ENCODE assay signal across 9 cellular contexts in genomic region chr18:42028232-42028832, GRCh38.
DNase-seq lines count a peak whose midpoint lies in the region; ATAC-seq and TF ChIP-seq lines count a peak whose summit lies in the region.
"Had no signal": no experiment of that assay in that cellular context is flagged by ENCODE, and none has a peak within 500 bp of the region (broad histone marks: within the 10 kb centered on the region; RNA-seq: fewer than 3 reads in every experiment).

No MANE protein-coding gene starts in this region.

- no peaks in the 10 kb centered on the region for H3K9me3 Mint-ChIP-seq in activated CD4-positive, alpha-beta T cell treated with anti-CD3 and anti-CD28 coated beads, Interleukin-2, amount 10 ng/mL, durations not matched to agents 24 days and 14 days
- H3K9me3 Mint-ChIP-seq: stimulated activated naive CD8-positive, alpha-beta T cell treated with anti-CD3 and anti-CD28 coated beads, Interleukin-15, amount 100 ng/mL, for 72 hours had no signal

- H2AFZ ChIP-seq in Loucy (ENCODE audit: low read length), result no peak overlapping the region

- H3K4me3 Mint-ChIP-seq in activated CD4-positive, alpha-beta T cell treated with anti-CD3 and anti-CD28 coated beads, Interleukin-2, amount 10 ng/mL, durations not matched to agents 24 days and 14 days, result no peak overlapping the region
- H3K4me3 Mint-ChIP-seq: stimulated activated naive CD8-positive, alpha-beta T cell treated with anti-CD3 and anti-CD28 coated beads, Interleukin-15, amount 100 ng/mL, for 72 hours had no signal

- no peaks in the 10 kb centered on the region for H3K27me3 ChIP-seq in Loucy (ENCODE audit: insufficient read depth, low read length, poor library complexity, severe bottlenecking)

- TF ChIP-seq CTCF in Loucy (conservative IDR thresholded peaks at IDR 0.05; ENCODE audit: low read length), result peak; percentile 87

- H3K36me3 ChIP-seq in Loucy (ENCODE audit: insufficient read depth, low read length), result peaks cover 51% of the 10 kb centered on the region

- peaks cover 14% of the 10 kb centered on the region for H3K4me1 Mint-ChIP-seq in activated CD4-positive, alpha-beta T cell treated with anti-CD3 and anti-CD28 coated beads, Interleukin-2, amount 10 ng/mL, durations not matched to agents 24 days and 14 days

- no peak overlapping the region for H3K4me3 ChIP-seq in Loucy (ENCODE audit: low read length, poor library complexity, severe bottlenecking)
- no peak overlapping the region for H3K4me3 ChIP-seq in skeletal muscle cell (ENCODE audit: low read depth, low read length)

- intact Hi-C loops in activated CD4-positive, alpha-beta T cell treated with anti-CD3 and anti-CD28 coated beads, Interleukin-2, amount 10 ng/mL, durations not matched to agents 24 days and 14 days (cut with micrococcal nuclease), result loop anchor here (5.0 kb wide), 1 partner anchor 54 kb away; no protein-coding TSS in a partner anchor

- no peak overlapping the region for H3K27ac Mint-ChIP-seq in activated CD4-positive, alpha-beta T cell treated with anti-CD3 and anti-CD28 coated beads, Interleukin-2, amount 10 ng/mL, durations not matched to agents 24 days and 14 days
- H3K27ac Mint-ChIP-seq: stimulated activated naive CD8-positive, alpha-beta T cell treated with anti-CD3 and anti-CD28 coated beads, Interleukin-15, amount 100 ng/mL, for 72 hours had no signal

- no peak overlapping the region for H3K9ac ChIP-seq in Loucy (ENCODE audit: low read depth, low read length, poor library complexity, severe bottlenecking)

- H3K9me3 ChIP-seq in Loucy (ENCODE audit: insufficient read depth, low read depth, low read length), result no peaks in the 10 kb centered on the region

- peak; percentile 2 for DNase-seq in activated CD8-positive, alpha-beta memory T cell treated with anti-CD3 and anti-CD28 coated beads, Interleukin-2, amount 50 U/mL, for 24 hours (ENCODE audit: extremely low read depth)
- no peak for DNase-seq in activated CD8-positive, alpha-beta memory T cell treated with anti-CD3 and anti-CD28 coated beads for 24 hours
- peak; percentile 71 for DNase-seq in activated CD4-positive, alpha-beta T cell treated with anti-CD3 and anti-CD28 coated beads, Interleukin-2, amount 10 ng/mL, durations not matched to agents 24 days and 14 days
- DNase-seq in fibroblast of the conjunctiva (ENCODE audit: low read depth) (peak; percentile 20), skeletal muscle cell (ENCODE audit: low read depth) (peak; percentile 9), NCI-H524 treated with DMSO at 0.1 percent for 48 hours (lab: John Stamatoyannopoulos, UW) (no peak)

- no peaks in the 10 kb centered on the region for H3K27me3 Mint-ChIP-seq in activated CD4-positive, alpha-beta T cell treated with anti-CD3 and anti-CD28 coated beads, Interleukin-2, amount 10 ng/mL, durations not matched to agents 24 days and 14 days
- H3K27me3 Mint-ChIP-seq: stimulated activated naive CD8-positive, alpha-beta T cell treated with anti-CD3 and anti-CD28 coated beads, Interleukin-15, amount 100 ng/mL, for 72 hours had no signal

- H3K4me1 ChIP-seq in Loucy (ENCODE audit: insufficient read depth, low read length, poor library complexity, severe bottlenecking), result peaks cover 8% of the 10 kb centered on the region

- ATAC-seq in HG03460 (IDR thresholded peaks at IDR 0.05; ENCODE audit: unreplicated experiment), result no peak
- ATAC-seq: stimulated activated naive CD8-positive, alpha-beta T cell treated with anti-CD3 and anti-CD28 coated beads, Interleukin-15, amount 100 ng/mL, for 72 hours had no signal

- no peaks in the 10 kb centered on the region for H4K20me1 ChIP-seq in Loucy (ENCODE audit: insufficient read depth, low read length, poor library complexity, severe bottlenecking)

- no peaks in the 10 kb centered on the region for H3K79me2 ChIP-seq in Loucy (ENCODE audit: insufficient read depth, low read length)

- H3K36me3 Mint-ChIP-seq in activated CD4-positive, alpha-beta T cell treated with anti-CD3 and anti-CD28 coated beads, Interleukin-2, amount 10 ng/mL, durations not matched to agents 24 days and 14 days (ENCODE audit: low read depth), result peaks cover 36% of the 10 kb centered on the region

- no peaks in the 10 kb centered on the region for H3F3A ChIP-seq in Loucy (ENCODE audit: low read depth)

- no peaks in the 10 kb centered on the region for H3K9me2 ChIP-seq in Loucy (replicated peaks; ENCODE audit: low read depth, low read length)

- H3K4me2 ChIP-seq in Loucy (ENCODE audit: low read depth, low read length, poor library complexity, severe bottlenecking), result no peak overlapping the region

Comparison
In these comparisons a context has a peak if more than half of its experiments do, and no peak if none do; other contexts are left out.
1. DNase-seq: peak in activated CD8-positive, alpha-beta memory T cell treated with anti-CD3 and anti-CD28 coated beads, Interleukin-2, amount 50 U/mL, for 24 hours (single experiment), activated CD4-positive, alpha-beta T cell treated with anti-CD3 and anti-CD28 coated beads, Interleukin-2, amount 10 ng/mL, durations not matched to agents 24 days and 14 days (single experiment), fibroblast of the conjunctiva (single experiment) and skeletal muscle cell (single experiment); none in activated CD8-positive, alpha-beta memory T cell treated with anti-CD3 and anti-CD28 coated beads for 24 hours (single experiment) and NCI-H524 treated with DMSO at 0.1 percent for 48 hours (single experiment).